ENCODE assay signal across 11 cellular contexts in the genomic region with DNA sequence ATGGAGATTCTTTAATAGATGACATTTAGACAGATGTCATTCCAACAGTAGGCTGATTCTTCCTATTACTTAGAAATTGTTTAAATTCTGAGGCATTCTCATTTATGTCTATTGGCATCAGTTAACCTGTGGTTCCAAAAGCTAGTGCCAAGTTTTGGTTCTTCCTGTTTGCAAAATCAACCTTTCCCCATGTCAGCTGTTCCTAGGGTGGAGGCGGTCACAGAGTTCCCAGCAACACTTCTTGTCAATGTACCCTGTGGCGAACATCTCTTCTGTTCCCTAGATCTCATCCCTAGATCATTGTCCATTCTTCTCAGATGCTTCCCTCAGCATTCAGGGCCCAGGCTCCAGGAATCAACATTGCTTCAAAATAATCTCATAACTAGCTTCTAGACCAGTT.
"Had no signal": no experiment of that assay in that cellular context is flagged by ENCODE, and none has a peak within 500 bp of the region (broad histone marks: within the 10 kb centered on the region; RNA-seq: fewer than 3 reads in every experiment).

No MANE protein-coding gene starts in this region.

- ATAC-seq: body of pancreas; effector memory CD8-positive, alpha-beta T cell; left colon; SK-N-SH treated with all-trans-retinoic acid at 6 μM for 48 hours; WTC11 had no signal

- H3K9me3 ChIP-seq: body of pancreas, spleen had no signal

- H3K36me3 ChIP-seq: spleen had no signal

- H3K27me3 ChIP-seq: body of pancreas had no signal

- DNase-seq: activated CD4-positive, alpha-beta T cell treated with anti-CD3 and anti-CD28 coated beads, Interleukin-2, amount 10 ng/mL, durations not matched to agents 24 days and 14 days; activated naive CD4-positive, alpha-beta T cell treated with anti-CD3 and anti-CD28 coated beads, Interleukin-2, amount 50 U/mL, for 16 hours; amniotic stem cell; effector memory CD8-positive, alpha-beta T cell; left colon; spleen; stimulated activated CD4-positive, alpha-beta T cell treated with anti-CD3 and anti-CD28 coated beads, Interleukin-2, amount 100 ng/mL, for 24 hours; stimulated activated naive CD4-positive, alpha-beta T cell treated with Interleukin-2 at 50 U/mL for 16 hours had no signal

- H3K4me1 ChIP-seq: body of pancreas had no signal

- H3K4me3 ChIP-seq: body of pancreas, spleen had no signal

- H3K27ac ChIP-seq: body of pancreas, spleen had no signal
